In genomic region chr2:127293386-127293757, GRCh38 we compare ENCODE assay signal across 8 cellular contexts. TPM values are rescaled to one million over a fixed set of nuclear protein-coding genes. Genes with fewer than 3 reads are reported as not detected.
DNase-seq lines count a peak whose midpoint lies in the region; ATAC-seq, FAIRE-seq and TF ChIP-seq lines count a peak whose summit lies in the region.

No MANE protein-coding gene starts in this region.

- dilution Hi-C loops in keratinocyte (cut with MboI; ENCODE audit: extremely low pct_ligation_motif_present, low sequenced_read_pairs): no loop called here

- H3K4me2 ChIP-seq in keratinocyte (ENCODE audit: control insufficient read depth, extremely low read depth, insufficient read depth, low read depth, low read length): peak overlapping the region; percentile 92

- peak overlapping the region; percentile 85 for H3K4me3 ChIP-seq in GM08714 (ENCODE audit: low read length)
- peak overlapping the region; percentile 89 for H3K4me3 ChIP-seq in astrocyte of the spinal cord (ENCODE audit: low read depth, low read length)
- H3K4me3 ChIP-seq in keratinocyte (ENCODE audit: control insufficient read depth in 2 of 3, extremely low read depth in 1 of 3, insufficient read depth in 2 of 3, low read depth in 1 of 3, low read length in 3 of 3): peak overlapping the region; percentile 85 to 91 (median 87)

- peak overlapping the region; percentile 98 to 100 (median 100) for H3K4me3 Mint-ChIP-seq in IgD-negative memory B cell

- H3K27me3 ChIP-seq in keratinocyte (ENCODE audit: control insufficient read depth, extremely low read depth, insufficient read depth, low read length): no peaks in the 10 kb centered on the region

- no peaks in the 10 kb centered on the region for H3K9me3 Mint-ChIP-seq in IgD-negative memory B cell

- peak; percentile 5 for DNase-seq in astrocyte of the spinal cord (ENCODE audit: low read depth, low spot score)
- DNase-seq in keratinocyte (ENCODE audit: low read depth, low spot score): no peak
- DNase-seq in substantia nigra (lab: John Stamatoyannopoulos, UW): peak in 1 of 49 donors; percentile 14
- DNase-seq in HCEC 1CT: no peak
- no peak for DNase-seq in effector CD8-positive, alpha-beta T cell (lab: John Stamatoyannopoulos, UW)

- H3K27ac ChIP-seq in keratinocyte (ENCODE audit: control insufficient read depth, insufficient read depth, low read length) (peak overlapping the region; percentile 81), substantia nigra (ENCODE audit: low read depth, low read length, poor library complexity, severe bottlenecking) (peak overlapping the region; percentile 77)

- no peaks in the 10 kb centered on the region for H3K27me3 Mint-ChIP-seq in IgD-negative memory B cell

- TF ChIP-seq CTCF in astrocyte of the spinal cord (IDR thresholded peaks at IDR 0.05; ENCODE audit: low read depth, low read length): no peak
- no peak for TF ChIP-seq CTCF in keratinocyte (optimal IDR thresholded peaks at IDR 0.05 in 1 of 3, IDR thresholded peaks at IDR 0.05 in 1 of 3, conservative IDR thresholded peaks at IDR 0.05 in 1 of 3; ENCODE audit: extremely low read depth in 1 of 3, insufficient read depth in 2 of 3, low read length in 3 of 3)

- H3K9me3 ChIP-seq in keratinocyte (ENCODE audit: control insufficient read depth, low read depth, low read length): no peaks in the 10 kb centered on the region

- H3K27ac Mint-ChIP-seq in IgD-negative memory B cell: peak overlapping the region; percentile 19 to 96 (median 94)

- H3K4me1 Mint-ChIP-seq in IgD-negative memory B cell: peaks cover 11 to 27% (median 22%) of the 10 kb centered on the region in 3 donors

- no peak for FAIRE-seq in keratinocyte (lab: Jason Lieb, UNC)

- no peak for ATAC-seq in GM19324 (IDR thresholded peaks at IDR 0.05; ENCODE audit: low FRiP score, unreplicated experiment)

- peaks cover 20 to 25% of the 10 kb centered on the region in 2 experiments for H3K36me3 ChIP-seq in keratinocyte (ENCODE audit: control insufficient read depth in 2 of 2, extremely low read depth in 1 of 2, insufficient read depth in 2 of 2, low read length in 2 of 2)

- H3K9me1 ChIP-seq in keratinocyte (ENCODE audit: control insufficient read depth, extremely low read depth, insufficient read depth, low read length): no peaks in the 10 kb centered on the region

- no peaks in the 10 kb centered on the region for H4K20me1 ChIP-seq in keratinocyte (ENCODE audit: control insufficient read depth, extremely low read depth, insufficient read depth, low read length)

- H3K79me2 ChIP-seq in keratinocyte (ENCODE audit: control insufficient read depth, insufficient read depth, low read length): peaks cover 12% of the 10 kb centered on the region

- peaks cover 5% of the 10 kb centered on the region for H3K36me3 Mint-ChIP-seq in IgD-negative memory B cell

- H3K4me1 ChIP-seq in keratinocyte (ENCODE audit: control insufficient read depth, extremely low read depth, insufficient read depth, low read length): peaks cover 6% of the 10 kb centered on the region

- peak overlapping the region; percentile 88 for H3K9ac ChIP-seq in keratinocyte (ENCODE audit: control insufficient read depth, extremely low read depth, insufficient read depth, low read length)

- H2AFZ ChIP-seq in keratinocyte (ENCODE audit: control insufficient read depth, low read length): peak overlapping the region; percentile 92

- in situ Hi-C loops in astrocyte of the spinal cord (cut with HindIII; ENCODE audit: low sequenced_read_pairs): no loop called here

RNA-seq across cellular contexts. Expression of gene ERCC3, which starts 0.6 kb away (rescaled TPM):
- polyA plus RNA-seq in IgD-negative memory B cell: 24.7 TPM
- polyA plus RNA-seq in keratinocyte: 40.1 to 49.0 TPM (median 40.6 TPM) in 3 replicates
- polyA plus RNA-seq in keratinocyte (2011; ENCODE audit: low read depth): 27.2 TPM
- polyA plus RNA-seq in keratinocyte (2011; cell fraction: cytosol; rRNA removed): 29.1 and 32.4 TPM in 2 replicates
- 77.4 and 78.2 TPM in 2 replicates for polyA plus RNA-seq in keratinocyte (2011; cell fraction: nucleus; rRNA removed)
- polyA plus RNA-seq in keratinocyte (2012; ENCODE audit: low replicate concordance): 25.8 and 26.6 TPM in 2 replicates
- 25.0 to 36.9 TPM (median 32.2 TPM) in 3 replicates for polyA minus RNA-seq in keratinocyte
- 17.1 TPM for polyA minus RNA-seq in keratinocyte (2011; cell fraction: cytosol; rRNA and poly(A)+ RNA removed)
- polyA minus RNA-seq in keratinocyte (2011; cell fraction: nucleus; rRNA and poly(A)+ RNA removed): 26.7 and 39.9 TPM in 2 replicates
